In genomic region chr2:102291221-102292075, GRCh38 we compare ENCODE assay signal across 12 cellular contexts. TPM values are rescaled to one million over a fixed set of nuclear protein-coding genes. Genes with fewer than 3 reads are reported as not detected.
A peak's percentile ranks its signal among the peaks of the same experiment; 100 is the strongest.
DNase-seq lines count a peak whose midpoint lies in the region; ATAC-seq, FAIRE-seq and TF ChIP-seq lines count a peak whose summit lies in the region.
"Had no signal": no experiment of that assay in that cellular context is flagged by ENCODE, and none has a peak within 500 bp of the region (broad histone marks: within the 10 kb centered on the region; RNA-seq: fewer than 3 reads in every experiment).

No MANE protein-coding gene starts in this region.

- H3K9me1 ChIP-seq in K562 (ENCODE audit: control insufficient read depth, insufficient read depth, low read length): no peaks in the 10 kb centered on the region

- H3K4me2 ChIP-seq in K562 (ENCODE audit: insufficient read depth, low read length): no peak overlapping the region

- TF ChIP-seq CTCF in K562 (IDR thresholded peaks at IDR 0.05 in 2 of 3, conservative IDR thresholded peaks at IDR 0.05 in 1 of 3; ENCODE audit: insufficient read depth in 2 of 3, low read depth in 1 of 3, low read length in 3 of 3): no peak
- TF ChIP-seq CTCF in stomach (IDR thresholded peaks at IDR 0.05): no peak

- H2AFZ ChIP-seq in K562 (ENCODE audit: low read depth, low read length): peak overlapping the region; percentile 25; the same call in 1 of the 2 replicates

- H3K4me1 Mint-ChIP-seq in activated CD4-positive, alpha-beta memory T cell treated with anti-CD3 and anti-CD28 coated beads, Interleukin-2, amount 10 ng/mL, durations not matched to agents 7 days and 5 days: peaks cover 38% of the 10 kb centered on the region
- peaks cover 29% of the 10 kb centered on the region for H3K4me1 Mint-ChIP-seq in activated CD4-positive, alpha-beta memory T cell treated with anti-CD3 and anti-CD28 coated beads for 36 hours (ENCODE audit: low read depth)
- H3K4me1 Mint-ChIP-seq in activated CD4-positive, alpha-beta T cell treated with anti-CD3 and anti-CD28 coated beads, Interleukin-2, amount 10 ng/mL, durations not matched to agents 7 days and 5 days: peaks cover 39% of the 10 kb centered on the region

- H3K27ac ChIP-seq in K562 (ENCODE audit: extremely low read depth, low read depth, low read length): no peak overlapping the region
- H3K27ac ChIP-seq in stomach: no peak overlapping the region
- H3K27ac ChIP-seq: adrenal gland, transverse colon had no signal

- H3K9me3 Mint-ChIP-seq in activated CD4-positive, alpha-beta memory T cell treated with anti-CD3 and anti-CD28 coated beads, Interleukin-2, amount 10 ng/mL, durations not matched to agents 7 days and 5 days: peaks cover 2% of the 10 kb centered on the region
- no peaks in the 10 kb centered on the region for H3K9me3 Mint-ChIP-seq in activated CD4-positive, alpha-beta memory T cell treated with anti-CD3 and anti-CD28 coated beads for 36 hours
- H3K9me3 Mint-ChIP-seq in activated CD4-positive, alpha-beta T cell treated with anti-CD3 and anti-CD28 coated beads, Interleukin-2, amount 10 ng/mL, durations not matched to agents 7 days and 5 days: no peaks in the 10 kb centered on the region

- H3K4me3 ChIP-seq in K562 (no peak overlapping the region), stomach (no peak overlapping the region)
- H3K4me3 ChIP-seq: adrenal gland, transverse colon had no signal

- no peak for TF ChIP-seq POLR2A in K562 (conservative IDR thresholded peaks at IDR 0.05)
- TF ChIP-seq POLR2A in stomach (IDR thresholded peaks at IDR 0.05): no peak

- TF ChIP-seq RAD21 in K562 (CRISPR knock-in tag; conservative IDR thresholded peaks at IDR 0.05 in 1 of 2, IDR thresholded peaks at IDR 0.05 in 1 of 2): no peak

- ATAC-seq in K562 (0 out of 3 replicates have a peak, but pooled peaks have one; percentile 29), GM18517 (IDR thresholded peaks at IDR 0.05; ENCODE audit: unreplicated experiment) (no peak), GM19452 (IDR thresholded peaks at IDR 0.05; ENCODE audit: unreplicated experiment) (no peak)

- no peak overlapping the region for H3K9ac ChIP-seq in K562 (ENCODE audit: insufficient read depth in 1 of 2, low read depth in 2 of 2, low read length in 2 of 2)

- intact Hi-C loops in activated CD4-positive, alpha-beta memory T cell treated with anti-CD3 and anti-CD28 coated beads for 36 hours (cut with micrococcal nuclease): no loop called here
- intact Hi-C loops in K562 (cut with micrococcal nuclease): no loop called here
- intact Hi-C loops in stomach (cut with DNase I; ENCODE audit: low total_unique reads): no loop called here

- H3K36me3 ChIP-seq in K562 (ENCODE audit: control insufficient read depth, insufficient read depth, low read length): no peaks in the 10 kb centered on the region
- no peaks in the 10 kb centered on the region for H3K36me3 ChIP-seq in stomach
- H3K36me3 ChIP-seq: adrenal gland, transverse colon had no signal

- H3K4me1 ChIP-seq in K562 (replicated peaks in 1 of 2; ENCODE audit: control insufficient read depth in 2 of 2, insufficient read depth in 2 of 2, low read length in 2 of 2): no peaks in the 10 kb centered on the region
- peaks cover 0 to 14% (median 0%) of the 10 kb centered on the region in 4 donors for H3K4me1 ChIP-seq in stomach
- H3K4me1 ChIP-seq: adrenal gland, transverse colon had no signal

- H3K27me3 ChIP-seq in K562 (ENCODE audit: control insufficient read depth in 2 of 2, insufficient read depth in 2 of 2, low read length in 2 of 2) (no peaks in the 10 kb centered on the region; a peak in 1 of 5 replicates), stomach (peaks cover 0 to 4% (median 0%) of the 10 kb centered on the region in 3 donors)

- CTCF ChIA-PET in activated CD4-positive, alpha-beta memory T cell treated with anti-CD3 and anti-CD28 coated beads, Interleukin-2, amount 10 ng/mL, durations not matched to agents 7 days and 5 days (lab: Charles Lee): interaction anchor here (0.9 to 2.4 kb wide), 8 partner anchors 11 to 872 kb away, joined by 3 to 13 read pairs (median 4); no protein-coding TSS in a partner anchor
- CTCF ChIA-PET in activated CD4-positive, alpha-beta memory T cell treated with anti-CD3 and anti-CD28 coated beads for 36 hours (lab: Charles Lee): interaction anchor here (0.6 to 2.1 kb wide), 4 partner anchors 10 to 278 kb away, joined by 3 to 9 read pairs (median 4); no protein-coding TSS in a partner anchor
- CTCF ChIA-PET in K562 (lab: Yijun Ruan, JAX; ENCODE audit: low intra/inter-chr PET ratio): no interaction called here
- CTCF ChIA-PET in activated CD4-positive, alpha-beta T cell treated with anti-CD3 and anti-CD28 coated beads, Interleukin-2, amount 10 ng/mL, durations not matched to agents 7 days and 5 days (lab: Charles Lee): interaction anchor here (1.0 to 2.2 kb wide), 11 partner anchors 8 to 296 kb away, joined by 3 to 9 read pairs (median 4); no protein-coding TSS in a partner anchor

- H3K4me3 Mint-ChIP-seq in activated CD4-positive, alpha-beta memory T cell treated with anti-CD3 and anti-CD28 coated beads, Interleukin-2, amount 10 ng/mL, durations not matched to agents 7 days and 5 days: no peak overlapping the region
- no peak overlapping the region for H3K4me3 Mint-ChIP-seq in activated CD4-positive, alpha-beta memory T cell treated with anti-CD3 and anti-CD28 coated beads for 36 hours
- H3K4me3 Mint-ChIP-seq in activated CD4-positive, alpha-beta T cell treated with anti-CD3 and anti-CD28 coated beads, Interleukin-2, amount 10 ng/mL, durations not matched to agents 7 days and 5 days: no peak overlapping the region

- no peak for FAIRE-seq in K562 (lab: Jason Lieb, UNC)

- H3K27ac Mint-ChIP-seq in activated CD4-positive, alpha-beta memory T cell treated with anti-CD3 and anti-CD28 coated beads, Interleukin-2, amount 10 ng/mL, durations not matched to agents 7 days and 5 days: peak overlapping the region; percentile 29
- no peak overlapping the region for H3K27ac Mint-ChIP-seq in activated CD4-positive, alpha-beta memory T cell treated with anti-CD3 and anti-CD28 coated beads for 36 hours
- no peak overlapping the region for H3K27ac Mint-ChIP-seq in activated CD4-positive, alpha-beta T cell treated with anti-CD3 and anti-CD28 coated beads, Interleukin-2, amount 10 ng/mL, durations not matched to agents 7 days and 5 days

- in situ Hi-C loops in K562 (cut with MboI): no loop called here

- 14% methylated on average over 5 of the region's 5 CpGs for WGBS in K562 (ENCODE audit: insufficient coverage, low coverage, missing lambda C conversion rate)
- 62 to 81% (median 74%) methylated on average over 5 of the region's 5 CpGs for WGBS in stomach, 5 donors

- no peaks in the 10 kb centered on the region for H3K36me3 Mint-ChIP-seq in activated CD4-positive, alpha-beta memory T cell treated with anti-CD3 and anti-CD28 coated beads, Interleukin-2, amount 10 ng/mL, durations not matched to agents 7 days and 5 days (ENCODE audit: low read depth)
- H3K36me3 Mint-ChIP-seq in activated CD4-positive, alpha-beta memory T cell treated with anti-CD3 and anti-CD28 coated beads for 36 hours: no peaks in the 10 kb centered on the region
- H3K36me3 Mint-ChIP-seq in activated CD4-positive, alpha-beta T cell treated with anti-CD3 and anti-CD28 coated beads, Interleukin-2, amount 10 ng/mL, durations not matched to agents 7 days and 5 days (ENCODE audit: low read depth): no peaks in the 10 kb centered on the region

- H3K79me2 ChIP-seq in K562 (ENCODE audit: control insufficient read depth, insufficient read depth, low read length): no peaks in the 10 kb centered on the region

- TF ChIP-seq EP300 in K562 (IDR thresholded peaks at IDR 0.05; ENCODE audit: low read length) (no peak), stomach (IDR thresholded peaks at IDR 0.05) (no peak)

- H4K20me1 ChIP-seq in K562 (replicated peaks; ENCODE audit: control insufficient read depth, insufficient read depth, low read length): no peaks in the 10 kb centered on the region

- peaks cover 8% of the 10 kb centered on the region for H3K27me3 Mint-ChIP-seq in activated CD4-positive, alpha-beta memory T cell treated with anti-CD3 and anti-CD28 coated beads, Interleukin-2, amount 10 ng/mL, durations not matched to agents 7 days and 5 days
- H3K27me3 Mint-ChIP-seq in activated CD4-positive, alpha-beta memory T cell treated with anti-CD3 and anti-CD28 coated beads for 36 hours: peaks cover 5% of the 10 kb centered on the region
- no peaks in the 10 kb centered on the region for H3K27me3 Mint-ChIP-seq in activated CD4-positive, alpha-beta T cell treated with anti-CD3 and anti-CD28 coated beads, Interleukin-2, amount 10 ng/mL, durations not matched to agents 7 days and 5 days

- no peak for DNase-seq in activated CD4-positive, alpha-beta memory T cell treated with anti-CD3 and anti-CD28 coated beads, Interleukin-2, amount 10 ng/mL, durations not matched to agents 7 days and 5 days
- DNase-seq in activated CD4-positive, alpha-beta memory T cell treated with anti-CD3 and anti-CD28 coated beads for 36 hours: no peak
- peak; percentile 29 for DNase-seq in NCI-H345 treated with DMSO at 0.1 percent for 48 hours (lab: John Stamatoyannopoulos, UW; ENCODE audit: unreplicated experiment)
- DNase-seq in K562 (ENCODE audit: extremely low read depth in 1 of 4, low spot score in 3 of 4): peak in 1 of 4 experiments; percentile 38
- DNase-seq in stomach: peak; percentile 42
- DNase-seq in activated CD4-positive, alpha-beta T cell treated with anti-CD3 and anti-CD28 coated beads, Interleukin-2, amount 10 ng/mL, durations not matched to agents 7 days and 5 days: no peak
- DNase-seq: kidney glomerular epithelial cell, transverse colon had no signal

- no peaks in the 10 kb centered on the region for H3K9me3 ChIP-seq in K562 (replicated peaks; ENCODE audit: control insufficient read depth, insufficient read depth, low read depth, low read length)
- no peaks in the 10 kb centered on the region for H3K9me3 ChIP-seq in stomach
- H3K9me3 ChIP-seq: adrenal gland, transverse colon had no signal

- no TSS peak for BruUV-seq in K562 (replicated peaks; lab: Mats Ljungman, UMichigan)

- POLR2A ChIA-PET in activated CD4-positive, alpha-beta memory T cell treated with anti-CD3 and anti-CD28 coated beads, Interleukin-2, amount 10 ng/mL, durations not matched to agents 7 days and 5 days (lab: Charles Lee): interaction anchor here (0.6 to 2.9 kb wide), 3 partner anchors 10 to 263 kb away, joined by 3 to 17 read pairs (median 11); no protein-coding TSS in a partner anchor
- POLR2A ChIA-PET in activated CD4-positive, alpha-beta memory T cell treated with anti-CD3 and anti-CD28 coated beads for 36 hours (lab: Charles Lee): no interaction called here
- POLR2A ChIA-PET in K562 (lab: Yijun Ruan, JAX): interaction anchor here (0.6 kb wide), 1 partner anchor 112 kb away, joined by 5 read pairs; no protein-coding TSS in a partner anchor
- POLR2A ChIA-PET in activated CD4-positive, alpha-beta T cell treated with anti-CD3 and anti-CD28 coated beads, Interleukin-2, amount 10 ng/mL, durations not matched to agents 7 days and 5 days (lab: Charles Lee): no interaction called here

RNA-seq across cellular contexts. Expression of gene IL1RL1, which starts 19.9 kb away (rescaled TPM):
- under 1 TPM; 0.58 to 0.71 TPM for total RNA-seq in activated CD4-positive, alpha-beta memory T cell treated with anti-CD3 and anti-CD28 coated beads, Interleukin-2, amount 10 ng/mL, durations not matched to agents 7 days and 5 days
- 1 to 10 TPM; 1.3 TPM for total RNA-seq in activated CD4-positive, alpha-beta memory T cell treated with anti-CD3 and anti-CD28 coated beads for 36 hours
- 0.18 TPM in 1 of 2 replicates, not detected in the other for total RNA-seq in K562 (2011; cell fraction: chromatin; rRNA removed; ENCODE audit: low replicate concordance)
- not detected in 2 replicates for total RNA-seq in K562 (2011; cell fraction: nucleolus; rRNA removed)
- not detected in 2 replicates for total RNA-seq in K562 (2011; cell fraction: nucleoplasm; rRNA removed)
- 0.45 and 0.59 TPM in 2 replicates for total RNA-seq in K562 (2014; rRNA removed)
- total RNA-seq in K562 (2014; rRNA removed; fragmentation: Illumina TruSeq; extraction: Trizol): 0.73 and 1.0 TPM in 2 replicates
- total RNA-seq in K562 (2015; rRNA removed; fragmentation: Illumina TruSeq; extraction: Trizol): 2.6 and 3.3 TPM in 2 replicates
- total RNA-seq in K562 (2021): 0.44 and 1.0 TPM in 2 replicates
- 0.05 and 0.06 TPM in 2 replicates for polyA plus RNA-seq in K562 (2011; rRNA removed)
- 0.03 TPM in 1 of 2 replicates, not detected in the other for polyA plus RNA-seq in K562 (2011; cell fraction: cytosol; rRNA removed)
- 0.27 TPM in 1 of 2 replicates, not detected in the other for polyA plus RNA-seq in K562 (2011; cell fraction: nucleus; rRNA removed)
- polyA plus RNA-seq in K562 (2012): 4.3 and 5.8 TPM in 2 replicates
- polyA plus RNA-seq in K562 (2014; fragmentation: Illumina TruSeq; extraction: Trizol): 0.72 and 1.2 TPM in 2 replicates
- under 1 TPM; 0.42 to 0.59 TPM for polyA plus RNA-seq in K562 (2014; fragmentation: Nextera tagmentation; extraction: Ambion mirVana)
- 0.66 and 0.81 TPM in 2 replicates for polyA plus RNA-seq in K562 (2014; rRNA removed)
- polyA minus RNA-seq in K562 (2011; rRNA and poly(A)+ RNA removed): 0.18 TPM in 1 of 2 replicates, not detected in the other
- polyA minus RNA-seq in K562 (2011; cell fraction: cytosol; rRNA and poly(A)+ RNA removed): not detected in 2 replicates
- polyA minus RNA-seq in K562 (2011; cell fraction: nucleus; rRNA and poly(A)+ RNA removed): 0.13 TPM in 1 of 2 replicates, not detected in the other
- 10 to 100 TPM in 4 of 5 donors, under 1 TPM in 1; 0.29 to 61.7 (median 29.4) TPM for total RNA-seq in stomach
- polyA plus RNA-seq in stomach: 10 to 100 TPM in 2 of 3 donors, 1 to 10 TPM in 1; 2.9 to 40.9 (median 21.4) TPM
- total RNA-seq in activated CD4-positive, alpha-beta T cell treated with anti-CD3 and anti-CD28 coated beads, Interleukin-2, amount 10 ng/mL, durations not matched to agents 7 days and 5 days: under 1 TPM in 1 of 2 experiments, not detected in 1; 0.12 TPM
- total RNA-seq: HT1080 had no signal

Comparison
In these comparisons a context has a peak if more than half of its experiments do, and no peak if none do; other contexts are left out.
1. POLR2A ChIA-PET loops: an anchor here in activated CD4-positive, alpha-beta memory T cell treated with anti-CD3 and anti-CD28 coated beads, Interleukin-2, amount 10 ng/mL, durations not matched to agents 7 days and 5 days (0.6 to 2.9 kb wide) and K562 (0.6 kb wide); none called in activated CD4-positive, alpha-beta memory T cell treated with anti-CD3 and anti-CD28 coated beads for 36 hours and activated CD4-positive, alpha-beta T cell treated with anti-CD3 and anti-CD28 coated beads, Interleukin-2, amount 10 ng/mL, durations not matched to agents 7 days and 5 days.
2. DNase-seq: peak in NCI-H345 treated with DMSO at 0.1 percent for 48 hours (single experiment) and stomach (single experiment); none in activated CD4-positive, alpha-beta memory T cell treated with anti-CD3 and anti-CD28 coated beads, Interleukin-2, amount 10 ng/mL, durations not matched to agents 7 days and 5 days (single experiment), activated CD4-positive, alpha-beta memory T cell treated with anti-CD3 and anti-CD28 coated beads for 36 hours (single experiment) and activated CD4-positive, alpha-beta T cell treated with anti-CD3 and anti-CD28 coated beads, Interleukin-2, amount 10 ng/mL, durations not matched to agents 7 days and 5 days (single experiment).